8 cellular contexts compared by ENCODE assay signal in genomic region chr2:55268288-55268906, GRCh38. TPM values are rescaled to one million over a fixed set of nuclear protein-coding genes. Genes with fewer than 3 reads are reported as not detected.
DNase-seq lines count a peak whose midpoint lies in the region; TF ChIP-seq lines count a peak whose summit lies in the region.

No MANE protein-coding gene starts in this region.

- H3K4me3 ChIP-seq in iPS-18a (ENCODE audit: low read length) (peak overlapping the region; percentile 89), stomach (peak overlapping the region; percentile 55 to 70 (median 60))

- WGBS in stomach, 5 donors, result 9 to 17% (median 14%) methylated on average over 13 of the region's 13 CpGs

- H3K36me3 Mint-ChIP-seq in activated T-cell treated with anti-CD3 and anti-CD28 coated beads, Interleukin-2, amount 50 U/mL, for 24 hours (ENCODE audit: low read depth), result peaks cover 53% of the 10 kb centered on the region
- H3K36me3 Mint-ChIP-seq in activated T-helper 1 cell treated with anti-CD3 and anti-CD28 coated beads, Interleukin-12 subunit alpha, Interleukin-12 subunit beta, Interleukin-2, Interleukin-4 antibody, amounts not matched to agents 30 ng/mL and 10 ng/mL and 1 ng/mL, durations not matched to agents 14 hours and 24 hours and 36 hours (ENCODE audit: low read depth), result peaks cover 4% of the 10 kb centered on the region

- no peaks in the 10 kb centered on the region for H3K9me3 Mint-ChIP-seq in activated T-cell treated with anti-CD3 and anti-CD28 coated beads, Interleukin-2, amount 50 U/mL, for 24 hours
- no peaks in the 10 kb centered on the region for H3K9me3 Mint-ChIP-seq in activated T-helper 1 cell treated with anti-CD3 and anti-CD28 coated beads, Interleukin-12 subunit alpha, Interleukin-12 subunit beta, Interleukin-2, Interleukin-4 antibody, amounts not matched to agents 30 ng/mL and 10 ng/mL and 1 ng/mL, durations not matched to agents 14 hours and 24 hours and 36 hours

- H3K4me3 Mint-ChIP-seq in activated T-cell treated with anti-CD3 and anti-CD28 coated beads, Interleukin-2, amount 50 U/mL, for 24 hours, result peak overlapping the region; percentile 97
- H3K4me3 Mint-ChIP-seq in activated T-helper 1 cell treated with anti-CD3 and anti-CD28 coated beads, Interleukin-12 subunit alpha, Interleukin-12 subunit beta, Interleukin-2, Interleukin-4 antibody, amounts not matched to agents 30 ng/mL and 10 ng/mL and 1 ng/mL, durations not matched to agents 14 hours and 24 hours and 36 hours, result peak overlapping the region; percentile 93

- peak overlapping the region; percentile 15 for H3K27ac ChIP-seq in iPS-18a (ENCODE audit: low read length)
- H3K27ac ChIP-seq in stomach, result peak overlapping the region; percentile 85 to 91 (median 87)

- H3K27me3 ChIP-seq in iPS-18a (ENCODE audit: control insufficient read depth, insufficient read depth, low read length) (no peaks in the 10 kb centered on the region), stomach (no peaks in the 10 kb centered on the region)

- H3K9me3 ChIP-seq in iPS-18a (ENCODE audit: control insufficient read depth, low read depth, low read length) (no peaks in the 10 kb centered on the region), stomach (no peaks in the 10 kb centered on the region)

- H3K9ac ChIP-seq in iPS-18a (ENCODE audit: low read length), result peak overlapping the region; percentile 82

- no peak for TF ChIP-seq POLR2A in stomach (IDR thresholded peaks at IDR 0.05)

- H3K4me1 ChIP-seq in iPS-18a (ENCODE audit: control insufficient read depth, low read depth, low read length), result peaks cover 3% of the 10 kb centered on the region
- peaks cover 14 to 20% (median 18%) of the 10 kb centered on the region in 4 donors for H3K4me1 ChIP-seq in stomach

- H3K27ac Mint-ChIP-seq in activated T-cell treated with anti-CD3 and anti-CD28 coated beads, Interleukin-2, amount 50 U/mL, for 24 hours, result peak overlapping the region; percentile 97
- peak overlapping the region; percentile 85 for H3K27ac Mint-ChIP-seq in activated T-helper 1 cell treated with anti-CD3 and anti-CD28 coated beads, Interleukin-12 subunit alpha, Interleukin-12 subunit beta, Interleukin-2, Interleukin-4 antibody, amounts not matched to agents 30 ng/mL and 10 ng/mL and 1 ng/mL, durations not matched to agents 14 hours and 24 hours and 36 hours

- peaks cover 12% of the 10 kb centered on the region for H3K36me3 ChIP-seq in iPS-18a (ENCODE audit: control insufficient read depth, low read depth, low read length)
- peaks cover 4 to 37% (median 35%) of the 10 kb centered on the region in 4 donors for H3K36me3 ChIP-seq in stomach

- intact Hi-C loops in activated T-helper 1 cell treated with anti-CD3 and anti-CD28 coated beads, Interleukin-12 subunit alpha, Interleukin-12 subunit beta, Interleukin-2, Interleukin-4 antibody, amounts not matched to agents 30 ng/mL and 10 ng/mL and 1 ng/mL, durations not matched to agents 14 hours and 24 hours and 36 hours (cut with micrococcal nuclease), result loop anchor here (2.0 kb wide), 2 partner anchors 46 to 252 kb away; no protein-coding TSS in a partner anchor
- intact Hi-C loops in stomach (cut with DNase I; ENCODE audit: low total_unique reads) (no loop called here), posterior cingulate gyrus (cut with DNase I) (loop anchor here (2.0 to 5.0 kb wide), 2 partner anchors 36 to 164 kb away; partner anchors contain the start of genes CLHC1 and RPS27A)

- H3K4me1 Mint-ChIP-seq in activated T-cell treated with anti-CD3 and anti-CD28 coated beads, Interleukin-2, amount 50 U/mL, for 24 hours (ENCODE audit: low read depth), result peaks cover 19% of the 10 kb centered on the region
- H3K4me1 Mint-ChIP-seq in activated T-helper 1 cell treated with anti-CD3 and anti-CD28 coated beads, Interleukin-12 subunit alpha, Interleukin-12 subunit beta, Interleukin-2, Interleukin-4 antibody, amounts not matched to agents 30 ng/mL and 10 ng/mL and 1 ng/mL, durations not matched to agents 14 hours and 24 hours and 36 hours (ENCODE audit: low read depth), result peaks cover 14% of the 10 kb centered on the region

- no peak for TF ChIP-seq CTCF in stomach (IDR thresholded peaks at IDR 0.05)

- no peak for DNase-seq in activated T-cell treated with anti-CD3 and anti-CD28 coated beads, Interleukin-2, amount 50 U/mL, for 24 hours
- no peak for DNase-seq in activated T-cell treated with anti-CD3 and anti-CD28 coated beads, Interleukin-2, amount 50 U/mL, for 1 hour
- no peak for DNase-seq in activated T-helper 1 cell treated with anti-CD3 and anti-CD28 coated beads, Interleukin-12 subunit alpha, Interleukin-12 subunit beta, Interleukin-2, Interleukin-4 antibody, amounts not matched to agents 30 ng/mL and 10 ng/mL and 1 ng/mL, durations not matched to agents 14 hours and 24 hours and 36 hours (ENCODE audit: low spot score)
- no peak for DNase-seq in stomach
- DNase-seq in NCI-H2196 treated with DMSO at 0.1 percent for 48 hours (lab: John Stamatoyannopoulos, UW; ENCODE audit: unreplicated experiment), result no peak
- DNase-seq in posterior cingulate gyrus, result no peak
- no peak for DNase-seq in stimulated activated CD4-positive, alpha-beta T cell treated with anti-CD3 and anti-CD28 coated beads, Interleukin-12 subunit alpha, Interleukin-12 subunit beta, amount 100 ng/mL, for 4 hours

- no peak for TF ChIP-seq EP300 in stomach (IDR thresholded peaks at IDR 0.05)

- no peaks in the 10 kb centered on the region for H3K27me3 Mint-ChIP-seq in activated T-cell treated with anti-CD3 and anti-CD28 coated beads, Interleukin-2, amount 50 U/mL, for 24 hours
- H3K27me3 Mint-ChIP-seq in activated T-helper 1 cell treated with anti-CD3 and anti-CD28 coated beads, Interleukin-12 subunit alpha, Interleukin-12 subunit beta, Interleukin-2, Interleukin-4 antibody, amounts not matched to agents 30 ng/mL and 10 ng/mL and 1 ng/mL, durations not matched to agents 14 hours and 24 hours and 36 hours (ENCODE audit: insufficient read depth), result no peaks in the 10 kb centered on the region

RNA-seq across cellular contexts. Expression of gene MTIF2, which starts 0.6 kb away (rescaled TPM):
- total RNA-seq in activated T-helper 1 cell treated with anti-CD3 and anti-CD28 coated beads, Interleukin-12 subunit alpha, Interleukin-12 subunit beta, Interleukin-2, Interleukin-4 antibody, amounts not matched to agents 30 ng/mL and 10 ng/mL and 1 ng/mL, durations not matched to agents 14 hours and 24 hours and 36 hours, result 42.3 and 44.1 TPM in 2 replicates
- total RNA-seq in stomach, result 10 to 100 TPM in 3 of 5 donors, 1 to 10 TPM in 2; 7.1 to 32.1 (median 20.9) TPM
- 10 to 100 TPM; 19.5 to 22.5 (median 21.3) TPM for polyA plus RNA-seq in stomach

RNA-seq across cellular contexts. Expression of gene RPS27A, which starts 35.9 kb away (rescaled TPM):
- 949 and 953 TPM in 2 replicates for total RNA-seq in activated T-helper 1 cell treated with anti-CD3 and anti-CD28 coated beads, Interleukin-12 subunit alpha, Interleukin-12 subunit beta, Interleukin-2, Interleukin-4 antibody, amounts not matched to agents 30 ng/mL and 10 ng/mL and 1 ng/mL, durations not matched to agents 14 hours and 24 hours and 36 hours
- total RNA-seq in stomach, result 1,000 to 10,000 TPM in 2 of 5 donors, 100 to 1,000 TPM in 3; 319 to 1,379 (median 908) TPM
- 1,000 to 10,000 TPM; 2,310 to 3,642 (median 2,683) TPM for polyA plus RNA-seq in stomach

RNA-seq across cellular contexts. Expression of gene CLHC1, which starts 36.3 kb away (rescaled TPM):
- 9.0 and 12.3 TPM in 2 replicates for total RNA-seq in activated T-helper 1 cell treated with anti-CD3 and anti-CD28 coated beads, Interleukin-12 subunit alpha, Interleukin-12 subunit beta, Interleukin-2, Interleukin-4 antibody, amounts not matched to agents 30 ng/mL and 10 ng/mL and 1 ng/mL, durations not matched to agents 14 hours and 24 hours and 36 hours
- 10 to 100 TPM in 1 of 5 donors, 1 to 10 TPM in 4; 1.9 to 43.9 (median 9.6) TPM for total RNA-seq in stomach
- 1 to 10 TPM; 4.0 to 8.8 (median 4.9) TPM for polyA plus RNA-seq in stomach
